Comparison of ENCODE assay signal across 8 cellular contexts in the genomic region with DNA sequence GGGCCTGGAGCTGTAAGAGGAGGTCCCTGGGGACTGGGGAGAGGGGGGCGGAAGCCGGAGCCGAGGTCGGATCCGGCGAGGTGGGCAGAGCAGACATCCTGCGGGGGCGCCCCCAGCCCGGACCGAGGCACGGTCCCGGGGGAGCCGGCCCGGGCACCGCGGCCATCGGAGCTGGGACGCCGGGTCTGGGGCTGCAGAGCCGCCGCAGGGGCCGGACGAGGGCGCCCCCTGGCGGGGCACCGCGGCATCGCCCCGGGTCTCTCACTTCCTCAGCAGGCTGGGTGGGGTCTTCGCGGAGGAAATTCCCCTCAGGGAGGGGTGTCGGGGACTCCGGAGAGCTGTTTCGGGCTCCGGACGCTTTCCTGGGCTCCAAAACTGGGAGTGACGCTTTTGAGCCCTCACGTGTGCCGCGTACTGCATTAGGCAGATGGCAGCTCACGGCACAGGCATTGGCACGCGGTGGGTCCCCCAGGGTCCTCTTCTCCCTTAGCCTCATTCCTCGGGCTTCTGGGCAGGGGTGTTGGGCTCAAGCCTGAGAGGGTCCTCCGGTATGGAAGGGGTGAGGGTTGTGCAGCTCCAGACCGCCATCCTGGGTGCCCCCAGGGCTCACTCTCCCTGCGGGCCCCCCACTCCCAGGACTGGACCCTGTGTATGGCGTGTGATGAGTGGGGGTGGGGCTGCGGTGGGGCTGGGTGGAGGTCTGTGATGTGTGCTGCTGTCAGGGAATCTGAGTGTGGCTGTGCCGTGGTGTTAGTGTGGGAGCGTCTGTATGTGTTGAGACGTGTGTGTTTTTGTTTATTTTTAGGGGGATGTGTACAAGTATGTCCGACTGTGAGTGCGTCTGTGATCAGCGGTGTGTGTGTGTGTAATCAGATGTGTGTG. TPM values are rescaled to one million over a fixed set of nuclear protein-coding genes. Genes with fewer than 3 reads are reported as not detected.
DNase-seq lines count a peak whose midpoint lies in the region; FAIRE-seq and TF ChIP-seq lines count a peak whose summit lies in the region.

No MANE protein-coding gene starts in this region.

- peak overlapping the region; percentile 37 for H3K56ac ChIP-seq in H1 (replicated peaks; ENCODE audit: insufficient read length, low read depth, low read length)

- peak overlapping the region; percentile 27 to 80 for H3K4me2 ChIP-seq in H1 (ENCODE audit: insufficient read depth in 1 of 2, low read depth in 2 of 2, low read length in 2 of 2)

- H3K9me3 Mint-ChIP-seq in CD8-positive, alpha-beta memory T cell = no peaks in the 10 kb centered on the region
- no peaks in the 10 kb centered on the region for H3K9me3 Mint-ChIP-seq in activated CD4-positive, alpha-beta T cell treated with anti-CD3 and anti-CD28 coated beads, Interleukin-2, amount 10 ng/mL, durations not matched to agents 24 days and 14 days

- H2BK5ac ChIP-seq in H1 (ENCODE audit: low read depth, low read length) = no peak overlapping the region; the same call in 1 of the 2 replicates

- H4K5ac ChIP-seq in H1 (ENCODE audit: insufficient read length, low read depth, low read length) = no peak overlapping the region

- POLR2A ChIA-PET in CD8-positive, alpha-beta memory T cell (lab: Charles Lee) = no interaction called here
- POLR2A ChIA-PET in H1 (lab: Charles Lee; ENCODE audit: partially characterized antibody) = interaction anchor here (0.8 kb wide), 1 partner anchor 10 kb away, joined by 3 read pairs; no protein-coding TSS in a partner anchor

- H2BK12ac ChIP-seq in H1 (ENCODE audit: low read depth, low read length) = peak overlapping the region; percentile 55; the same call in 1 of the 2 replicates

- H2AK5ac ChIP-seq in H1 (ENCODE audit: low read depth, low read length) = peak overlapping the region; percentile 91; the same call in 1 of the 2 replicates

- H3K18ac ChIP-seq in H1 (ENCODE audit: extremely low read depth, low read length) = peak overlapping the region; percentile 97; the same call in 1 of the 2 replicates

- H3K79me1 ChIP-seq in H1 (ENCODE audit: low read depth, low read length) = no peaks in the 10 kb centered on the region

- peak overlapping the region; percentile 48; the same call in 1 of the 2 replicates for H2BK20ac ChIP-seq in H1 (ENCODE audit: low read length)

- no peak overlapping the region for H3K9ac ChIP-seq in H1 (replicated peaks in 1 of 4; ENCODE audit: extremely low read depth in 1 of 4, low read depth in 3 of 4, low read length in 3 of 4)

- 41% methylated on average over 25 of the region's 55 CpGs; no CpG with 5 or more reads in 1 of the 2 experiments for WGBS in H1 (ENCODE audit: extremely low coverage in 1 of 2, insufficient coverage in 1 of 2, insufficient read length in 1 of 2, insufficient replicate concordance in 2 of 2, low coverage in 1 of 2, low lambda C conversion rate in 2 of 2, missing lambda C conversion rate in 1 of 2), 2 experiments
- WGBS in thyroid gland, 2 donors = 17 to 29% methylated on average over 10 of the region's 55 CpGs

- peak overlapping the region in 6 of 7 donors; percentile 43 to 70 (median 54) for H3K4me3 Mint-ChIP-seq in CD8-positive, alpha-beta memory T cell
- peak overlapping the region; percentile 39 for H3K4me3 Mint-ChIP-seq in activated CD4-positive, alpha-beta T cell treated with anti-CD3 and anti-CD28 coated beads, Interleukin-2, amount 10 ng/mL, durations not matched to agents 24 days and 14 days

- no peaks in the 10 kb centered on the region for H3K4me1 ChIP-seq in CD8-positive, alpha-beta memory T cell (ENCODE audit: insufficient read depth, low read length)
- peaks cover 0 to 5% (median 3%) of the 10 kb centered on the region in 4 experiments; a peak in 3 of 7 replicates for H3K4me1 ChIP-seq in H1 (replicated peaks in 1 of 4; ENCODE audit: control insufficient read depth in 3 of 4, insufficient read depth in 4 of 4, low read length in 3 of 4)
- H3K4me1 ChIP-seq in thyroid gland = peaks cover 15 to 24% of the 10 kb centered on the region in 2 donors

- H3K79me2 ChIP-seq in H1 (ENCODE audit: control insufficient read depth in 1 of 2, insufficient read depth in 2 of 2, low read length in 2 of 2) = no peaks in the 10 kb centered on the region

- peak overlapping the region; percentile 61 for H4K91ac ChIP-seq in H1 (replicated peaks; ENCODE audit: insufficient read length, low read length)

- H3K4ac ChIP-seq in H1 (replicated peaks; ENCODE audit: insufficient read length, low read depth, low read length) = no peak overlapping the region

- no peaks in the 10 kb centered on the region for H3K9me3 ChIP-seq in CD8-positive, alpha-beta memory T cell (ENCODE audit: low read length)
- H3K9me3 ChIP-seq in H1 (ENCODE audit: insufficient read depth in 2 of 2, low read depth in 1 of 2, low read length in 1 of 2) (no peaks in the 10 kb centered on the region), thyroid gland (no peaks in the 10 kb centered on the region)

- H2BK120ac ChIP-seq in H1 (replicated peaks; ENCODE audit: low read depth, low read length) = no peak overlapping the region

- no peak; a peak in 1 of 3 replicates for TF ChIP-seq EP300 in H1 (IDR thresholded peaks at IDR 0.05; ENCODE audit: borderline replicate concordance in 1 of 2, low read depth in 2 of 2, low read length in 2 of 2)

- peaks cover 0 to 8% of the 10 kb centered on the region in 2 experiments for H4K20me1 ChIP-seq in H1 (replicated peaks in 1 of 2; ENCODE audit: control insufficient read depth in 1 of 2, insufficient read depth in 2 of 2, low read length in 2 of 2)

- H3K36me3 Mint-ChIP-seq in CD8-positive, alpha-beta memory T cell = no peaks in the 10 kb centered on the region
- H3K36me3 Mint-ChIP-seq in activated CD4-positive, alpha-beta T cell treated with anti-CD3 and anti-CD28 coated beads, Interleukin-2, amount 10 ng/mL, durations not matched to agents 24 days and 14 days (ENCODE audit: low read depth) = no peaks in the 10 kb centered on the region

- H3K23me2 ChIP-seq in H1 (ENCODE audit: low read depth, low read length) = peaks cover 7% of the 10 kb centered on the region; the same call in 1 of the 2 replicates

- peak; percentile 70 to 84 for TF ChIP-seq RAD21 in H1 (IDR thresholded peaks at IDR 0.05 in 1 of 2, conservative IDR thresholded peaks at IDR 0.05 in 1 of 2; ENCODE audit: low read depth in 2 of 2, low read length in 2 of 2)

- H2AFZ ChIP-seq in H1 (ENCODE audit: low read length) = peak overlapping the region; percentile 89; the same call in 1 of the 2 replicates

- TF ChIP-seq CTCF in H1 (IDR thresholded peaks at IDR 0.05; ENCODE audit: control extremely low read depth in 1 of 3, insufficient read depth in 1 of 3, low read depth in 1 of 3, low read length in 3 of 3) = peak; percentile 81 to 89 (median 88)
- TF ChIP-seq CTCF in thyroid gland (IDR thresholded peaks at IDR 0.05) = peak; percentile 46 to 99 (median 84)

- peak overlapping the region; percentile 88; the same call in 1 of the 2 replicates for H2BK15ac ChIP-seq in H1 (ENCODE audit: low read length)

- H3K27ac Mint-ChIP-seq in CD8-positive, alpha-beta memory T cell = no peak overlapping the region
- no peak overlapping the region for H3K27ac Mint-ChIP-seq in activated CD4-positive, alpha-beta T cell treated with anti-CD3 and anti-CD28 coated beads, Interleukin-2, amount 10 ng/mL, durations not matched to agents 24 days and 14 days

- no peaks in the 10 kb centered on the region for H3K36me3 ChIP-seq in CD8-positive, alpha-beta memory T cell (ENCODE audit: insufficient read depth, low read length)
- H3K36me3 ChIP-seq in H1 (ENCODE audit: control insufficient read depth in 2 of 4, insufficient read depth in 4 of 4, low read length in 3 of 4) = no peaks in the 10 kb centered on the region
- no peaks in the 10 kb centered on the region for H3K36me3 ChIP-seq in thyroid gland

- H3K27me3 Mint-ChIP-seq in CD8-positive, alpha-beta memory T cell = peaks cover 44 to 75% of the 10 kb centered on the region in 2 donors
- peaks cover 54% of the 10 kb centered on the region for H3K27me3 Mint-ChIP-seq in activated CD4-positive, alpha-beta T cell treated with anti-CD3 and anti-CD28 coated beads, Interleukin-2, amount 10 ng/mL, durations not matched to agents 24 days and 14 days

- no peak overlapping the region for H3K4me3 ChIP-seq in CD8-positive, alpha-beta memory T cell (ENCODE audit: low read length)
- peak overlapping the region; percentile 16 to 61 (median 32); a peak in 7 of 8 replicates for H3K4me3 ChIP-seq in H1 (ENCODE audit: extremely low read depth in 1 of 4, insufficient read depth in 2 of 4, low read depth in 3 of 4, low read length in 4 of 4)
- peak overlapping the region in 1 of 3 donors; percentile 28 for H3K4me3 ChIP-seq in thyroid gland (replicated peaks in 1 of 3)

- H3K23ac ChIP-seq in H1 (ENCODE audit: insufficient read length) = no peak overlapping the region

- no peak overlapping the region for H3K14ac ChIP-seq in H1 (ENCODE audit: insufficient read length)

- peaks cover 25% of the 10 kb centered on the region for H3K27me3 ChIP-seq in CD8-positive, alpha-beta memory T cell (ENCODE audit: insufficient read depth, low read length, poor library complexity, severe bottlenecking)
- H3K27me3 ChIP-seq in H1 (replicated peaks in 1 of 4; ENCODE audit: control insufficient read depth in 3 of 4, extremely low read depth in 1 of 4, insufficient read depth in 3 of 4, low read length in 3 of 4) (peaks cover 12 to 62% (median 49%) of the 10 kb centered on the region in 4 experiments), thyroid gland (peaks cover 13% of the 10 kb centered on the region)

- intact Hi-C loops in activated CD4-positive, alpha-beta T cell treated with anti-CD3 and anti-CD28 coated beads, Interleukin-2, amount 10 ng/mL, durations not matched to agents 24 days and 14 days (cut with micrococcal nuclease) = loop anchor here (1.0 kb wide), 1 partner anchor 497 kb away; no protein-coding TSS in a partner anchor
- intact Hi-C loops in thyroid gland (cut with DNase I) = loop anchor here (5.0 kb wide), 1 partner anchor 499 kb away; no protein-coding TSS in a partner anchor

- TF ChIP-seq POLR2A in H1 (IDR thresholded peaks at IDR 0.05; ENCODE audit: control extremely low read depth in 1 of 2, low read depth in 2 of 2, low read length in 2 of 2) (no peak), thyroid gland (IDR thresholded peaks at IDR 0.05) (no peak)

- peak in 4 of 5 donors; percentile 22 to 29 (median 23) for DNase-seq in CD8-positive, alpha-beta memory T cell
- DNase-seq in HTR-8/SVneo (ENCODE audit: insufficient read length, low spot score) (peak; percentile 42), H1 (ENCODE audit: low read depth in 1 of 2, low spot score in 2 of 2) (peak in 1 of 2 experiments; percentile 93), mucosa of gallbladder (ENCODE audit: low spot score) (peak; percentile 43), thyroid gland (peak; percentile 38 to 41), NCI-H2029 treated with DMSO at 0.1 percent for 48 hours (lab: John Stamatoyannopoulos, UW) (no peak), NCI-H187 treated with DMSO at 0.1 percent for 48 hours (lab: John Stamatoyannopoulos, UW) (no peak)
- peak; percentile 85 for DNase-seq in activated CD4-positive, alpha-beta T cell treated with anti-CD3 and anti-CD28 coated beads, Interleukin-2, amount 10 ng/mL, durations not matched to agents 24 days and 14 days

- CTCF ChIA-PET in CD8-positive, alpha-beta memory T cell (lab: Charles Lee) = interaction anchor here (0.9 to 2.1 kb wide), 10 partner anchors 10 to 688 kb away, joined by 3 to 21 read pairs (median 4); no protein-coding TSS in a partner anchor
- CTCF ChIA-PET in H1 (lab: Charles Lee; ENCODE audit: partially characterized antibody) = interaction anchor here (0.6 to 5.4 kb wide), 48 partner anchors 9 to 685 kb away, joined by 3 to 62 read pairs (median 4); a partner anchor contains a TSS

- H3K4me1 Mint-ChIP-seq in CD8-positive, alpha-beta memory T cell = peaks cover 8 to 14% (median 9%) of the 10 kb centered on the region in 3 donors
- peaks cover 6% of the 10 kb centered on the region for H3K4me1 Mint-ChIP-seq in activated CD4-positive, alpha-beta T cell treated with anti-CD3 and anti-CD28 coated beads, Interleukin-2, amount 10 ng/mL, durations not matched to agents 24 days and 14 days

- peak overlapping the region; percentile 68 for H4K8ac ChIP-seq in H1 (ENCODE audit: extremely low read depth, insufficient read depth, low read length)

- FAIRE-seq in HTR-8/SVneo (lab: Jason Lieb, UNC) (no peak), H1 (lab: Jason Lieb, UNC) (no peak)

- no peak overlapping the region for H3K27ac ChIP-seq in CD8-positive, alpha-beta memory T cell (ENCODE audit: low read depth, low read length)
- H3K27ac ChIP-seq in H1 (ENCODE audit: low read depth, low read length) (no peak overlapping the region), thyroid gland (no peak overlapping the region)

RNA-seq across cellular contexts. Expression of a gene that starts 29.6 kb away (rescaled TPM):
- not detected for total RNA-seq in CD8-positive, alpha-beta memory T cell
- polyA plus RNA-seq in CD8-positive, alpha-beta memory T cell = not detected
- not detected in 2 replicates for total RNA-seq in activated CD4-positive, alpha-beta T cell treated with anti-CD3 and anti-CD28 coated beads, Interleukin-2, amount 10 ng/mL, durations not matched to agents 24 days and 14 days
- 0.11 and 0.17 TPM in 2 replicates for total RNA-seq in H1 (2021; fragmentation: NEBNext Ultra II Directional; extraction: Animal tissue kit (Norgen Biotek cat#: 25700))
- polyA plus RNA-seq in H1 (2011; rRNA removed) = 0.72 and 0.86 TPM in 2 replicates
- 0.66 TPM for polyA plus RNA-seq in H1 (2011; cell fraction: cytosol; rRNA removed)
- 0.20 TPM for polyA plus RNA-seq in H1 (2011; cell fraction: nucleus; rRNA removed)
- 0.31 to 0.59 TPM (median 0.37 TPM) in 3 of 4 replicates, not detected in the other for polyA plus RNA-seq in H1 (2012, experiment 1 of 2)
- polyA plus RNA-seq in H1 (2012, experiment 2 of 2) = 0.66 TPM
- polyA plus RNA-seq in H1 (2013, experiment 1 of 2) = 0.34 TPM
- polyA plus RNA-seq in H1 (2013, experiment 2 of 2) = 0.20 TPM
- polyA minus RNA-seq in H1 (2011; rRNA and poly(A)+ RNA removed) = 0.49 TPM in 1 of 2 replicates, not detected in the other
- polyA minus RNA-seq in H1 (2011; cell fraction: cytosol; rRNA and poly(A)+ RNA removed) = not detected
- 0.50 TPM for polyA minus RNA-seq in H1 (2011; cell fraction: nucleus; rRNA and poly(A)+ RNA removed)
- total RNA-seq in mucosa of gallbladder (0.17 TPM), thyroid gland (not detected)

Comparison
In these comparisons a context has a peak if more than half of its experiments do, and no peak if none do; other contexts are left out.
1. DNase-seq: peak in CD8-positive, alpha-beta memory T cell (4 of 5), HTR-8/SVneo (single experiment), activated CD4-positive, alpha-beta T cell treated with anti-CD3 and anti-CD28 coated beads, Interleukin-2, amount 10 ng/mL, durations not matched to agents 24 days and 14 days (single experiment), mucosa of gallbladder (single experiment) and thyroid gland (2 of 2); none in NCI-H2029 treated with DMSO at 0.1 percent for 48 hours (single experiment) and NCI-H187 treated with DMSO at 0.1 percent for 48 hours (single experiment).